In genomic region chr12:6688543-6688999, GRCh38 we compare ENCODE assay signal across 8 cellular contexts. TPM values are rescaled to one million over a fixed set of nuclear protein-coding genes. Genes with fewer than 3 reads are reported as not detected.
DNase-seq lines count a peak whose midpoint lies in the region; TF ChIP-seq lines count a peak whose summit lies in the region.

No MANE protein-coding gene starts in this region.

- no peaks in the 10 kb centered on the region for H3K9me3 Mint-ChIP-seq in stimulated activated naive CD8-positive, alpha-beta T cell treated with anti-CD3 and anti-CD28 coated beads, Interleukin-15, Interleukin-2, amounts not matched to agents 100 ng/mL and 50 ng/mL, for 24 hours

- DNase-seq in G401 (ENCODE audit: low spot score) (peak; percentile 86), HFF-Myc (ENCODE audit: extremely low read depth, low read depth) (peak; percentile 53), RPMI8226 (peak; percentile 49), cerebellum (ENCODE audit: low spot score) (peak; percentile 85), lower leg skin (ENCODE audit: low spot score in 2 of 2) (no peak), NCI-H2171 (lab: John Stamatoyannopoulos, UW) (no peak), NCI-H1694 treated with DMSO at 0.1 percent for 48 hours (lab: John Stamatoyannopoulos, UW) (no peak)

- 0% methylated on average over 13 of the region's 13 CpGs for whole genome bisulfite sequencing in lower leg skin, 2 donors

- intact Hi-C loops in lower leg skin (cut with DNase I; ENCODE audit: low total_unique reads), result no loop called here

- H3K4me3 ChIP-seq in HFF-Myc (replicated peaks; ENCODE audit: low read depth, low read length) (peak overlapping the region; percentile 63), lower leg skin (ENCODE audit: low read depth, poor library complexity, severe bottlenecking) (peak overlapping the region; percentile 91)

- in situ Hi-C loops in G401 (cut with HindIII; ENCODE audit: low sequenced_read_pairs), result no loop called here

- H3K4me3 Mint-ChIP-seq in stimulated activated naive CD8-positive, alpha-beta T cell treated with anti-CD3 and anti-CD28 coated beads, Interleukin-15, Interleukin-2, amounts not matched to agents 100 ng/mL and 50 ng/mL, for 24 hours, result peak overlapping the region; percentile 98

- no peak for TF ChIP-seq CTCF in HFF-Myc (IDR thresholded peaks at IDR 0.05; ENCODE audit: low read depth, low read length, missing control alignments)
- TF ChIP-seq CTCF in lower leg skin (IDR thresholded peaks at IDR 0.05), result no peak

- H3K4me1 Mint-ChIP-seq in stimulated activated naive CD8-positive, alpha-beta T cell treated with anti-CD3 and anti-CD28 coated beads, Interleukin-15, Interleukin-2, amounts not matched to agents 100 ng/mL and 50 ng/mL, for 24 hours (ENCODE audit: low read depth), result peaks cover 64% of the 10 kb centered on the region

- H3K27ac Mint-ChIP-seq in stimulated activated naive CD8-positive, alpha-beta T cell treated with anti-CD3 and anti-CD28 coated beads, Interleukin-15, Interleukin-2, amounts not matched to agents 100 ng/mL and 50 ng/mL, for 24 hours, result peak overlapping the region; percentile 93

- no peaks in the 10 kb centered on the region for H3K27me3 Mint-ChIP-seq in stimulated activated naive CD8-positive, alpha-beta T cell treated with anti-CD3 and anti-CD28 coated beads, Interleukin-15, Interleukin-2, amounts not matched to agents 100 ng/mL and 50 ng/mL, for 24 hours

- H3K36me3 Mint-ChIP-seq in stimulated activated naive CD8-positive, alpha-beta T cell treated with anti-CD3 and anti-CD28 coated beads, Interleukin-15, Interleukin-2, amounts not matched to agents 100 ng/mL and 50 ng/mL, for 24 hours (ENCODE audit: low read depth), result peaks cover 35% of the 10 kb centered on the region

- TF ChIP-seq POLR2A in lower leg skin (IDR thresholded peaks at IDR 0.05), result no peak

RNA-seq across cellular contexts. Expression of gene ZNF384, which starts 0.6 kb away (rescaled TPM):
- 14.9 and 25.5 TPM in 2 replicates for total RNA-seq in G401 (2014; rRNA removed; shearing (Covaris generic))
- total RNA-seq in cerebellum (26.8 TPM), lower leg skin (10 to 100 TPM; 22.7 to 79.9 (median 33.7) TPM)

RNA-seq across cellular contexts. Expression of gene PIANP, which starts 12.0 kb away (rescaled TPM):
- total RNA-seq in G401 (2014; rRNA removed; shearing (Covaris generic)), result 0.44 and 4.4 TPM in 2 replicates
- total RNA-seq in cerebellum (1.7 TPM), lower leg skin (not detected)

RNA-seq across cellular contexts. Expression of gene ING4, which starts 25.7 kb away (rescaled TPM):
- total RNA-seq in G401 (2014; rRNA removed; shearing (Covaris generic)), result 33.0 and 47.7 TPM in 2 replicates
- total RNA-seq in cerebellum (53.1 TPM), lower leg skin (10 to 100 TPM; 40.8 to 63.6 (median 56.0) TPM)

RNA-seq across cellular contexts. Expression of gene COPS7A, which starts 35.3 kb away (rescaled TPM):
- total RNA-seq in G401 (2014; rRNA removed; shearing (Covaris generic)), result 47.0 and 47.6 TPM in 2 replicates
- total RNA-seq in cerebellum (22.6 TPM), lower leg skin (10 to 100 TPM; 46.3 to 64.6 (median 56.6) TPM)

RNA-seq across cellular contexts. Expression of gene ACRBP, which starts 41.3 kb away (rescaled TPM):
- not detected in 2 replicates for total RNA-seq in G401 (2014; rRNA removed; shearing (Covaris generic))
- 1.7 TPM for total RNA-seq in cerebellum
- 1 to 10 TPM in 2 of 4 donors, under 1 TPM in 2; 0.42 to 8.6 (median 0.76) TPM for total RNA-seq in lower leg skin

Comparison
In these comparisons a context has a peak if more than half of its experiments do, and no peak if none do; other contexts are left out.
1. DNase-seq: peak in G401 (single experiment), HFF-Myc (single experiment), RPMI8226 (single experiment) and cerebellum (single experiment); none in lower leg skin (0 of 2), NCI-H2171 (single experiment) and NCI-H1694 treated with DMSO at 0.1 percent for 48 hours (single experiment).